In the genomic region with DNA sequence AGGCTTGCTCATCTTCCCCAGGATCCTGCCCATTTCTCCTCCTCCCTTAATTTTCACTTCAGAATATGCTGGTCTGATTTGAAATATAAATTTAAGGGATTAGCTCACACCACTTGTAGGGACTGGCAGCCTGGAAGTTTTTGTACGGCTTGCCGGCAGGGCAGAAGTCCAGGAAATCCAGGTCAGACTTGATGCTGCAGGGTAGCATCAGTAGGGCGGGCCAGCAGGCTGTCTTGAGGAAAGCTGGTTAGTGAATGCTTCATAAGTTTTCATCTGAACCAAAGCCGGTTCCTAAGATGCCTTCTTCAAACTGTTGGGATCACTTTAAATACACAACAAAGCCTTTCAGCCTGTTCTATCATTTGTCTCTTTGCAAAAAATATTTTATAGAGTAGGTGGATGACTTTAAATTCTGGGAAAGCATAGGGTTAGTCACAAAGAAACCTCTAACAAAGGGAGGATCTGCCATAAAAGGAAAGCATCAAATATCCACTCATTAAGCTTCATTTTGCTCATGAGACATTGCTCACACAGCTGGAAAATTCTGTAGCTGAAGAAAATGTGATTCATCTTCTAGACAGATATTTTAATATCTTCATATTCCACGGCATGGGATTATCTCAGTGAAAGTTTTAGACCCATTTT, we compare ENCODE assay signal across 14 cellular contexts.
DNase-seq lines count a peak whose midpoint lies in the region; ATAC-seq and TF ChIP-seq lines count a peak whose summit lies in the region.
"Had no signal": no experiment of that assay in that cellular context is flagged by ENCODE, and none has a peak within 500 bp of the region (broad histone marks: within the 10 kb centered on the region; RNA-seq: fewer than 3 reads in every experiment).

No MANE protein-coding gene starts in this region.

- H3K27ac Mint-ChIP-seq in T-helper 2 cell treated with Interferon-gamma antibody and Interleukin-4, amounts not matched to agents 5 μg/mL and 100 μg/mL, for 36 hours, result peak overlapping the region; percentile 77
- H3K27ac Mint-ChIP-seq in endothelial cell (ENCODE audit: unreplicated experiment), result no peak overlapping the region

- TF ChIP-seq POLR2A in IMR-90 (IDR thresholded peaks at IDR 0.05; ENCODE audit: low read depth, low read length), result no peak

- no peak overlapping the region for H2BK12ac ChIP-seq in mesenchymal stem cell (ENCODE audit: low read length in 2 of 2)

- H3K23ac ChIP-seq in IMR-90 (ENCODE audit: low read depth, low read length) (no peak overlapping the region), mesenchymal stem cell (ENCODE audit: low read length in 2 of 2) (no peak overlapping the region)

- no peaks in the 10 kb centered on the region for H3K9me3 Mint-ChIP-seq in T-helper 2 cell treated with Interferon-gamma antibody and Interleukin-4, amounts not matched to agents 5 μg/mL and 100 μg/mL, for 36 hours
- no peaks in the 10 kb centered on the region for H3K9me3 Mint-ChIP-seq in endothelial cell (ENCODE audit: unreplicated experiment)

- H3K9me3 ChIP-seq in IMR-90 (ENCODE audit: control insufficient read depth, insufficient read depth, low read length) (no peaks in the 10 kb centered on the region), mesenchymal stem cell (ENCODE audit: control insufficient read depth, low read length) (no peaks in the 10 kb centered on the region)
- H3K9me3 ChIP-seq: A549, adrenal gland, thoracic aorta had no signal

- no peak overlapping the region for H4K5ac ChIP-seq in IMR-90 (ENCODE audit: low read depth, low read length)

- H3K4me1 ChIP-seq in IMR-90 (ENCODE audit: control insufficient read depth, insufficient read depth, low read length) (peaks cover 3% of the 10 kb centered on the region; the same call in 1 of the 2 replicates), mesenchymal stem cell (ENCODE audit: control insufficient read depth, insufficient read depth, low read depth, low read length) (no peaks in the 10 kb centered on the region)
- H3K4me1 ChIP-seq: A549, adrenal gland had no signal

- no peak overlapping the region for H3K56ac ChIP-seq in IMR-90 (ENCODE audit: extremely low read depth, insufficient read depth, low read length)

- peak overlapping the region; percentile 82 for H3K4me3 Mint-ChIP-seq in T-helper 2 cell treated with Interferon-gamma antibody and Interleukin-4, amounts not matched to agents 5 μg/mL and 100 μg/mL, for 36 hours
- no peak overlapping the region for H3K4me3 Mint-ChIP-seq in endothelial cell (ENCODE audit: unreplicated experiment)

- no peak overlapping the region for H2BK20ac ChIP-seq in IMR-90 (ENCODE audit: low read depth, low read length)

- CTCF ChIA-PET in IMR-90 (lab: Yijun Ruan, JAX), result no interaction called here

- no TSS peak for BruUV-seq in IMR-90 (replicated peaks; lab: Mats Ljungman, UMichigan)

- TF ChIP-seq CTCF in IMR-90 (conservative IDR thresholded peaks at IDR 0.05; ENCODE audit: low read depth, low read length), result no peak
- TF ChIP-seq CTCF in astrocyte of the spinal cord (IDR thresholded peaks at IDR 0.05; ENCODE audit: low read depth, low read length), result no peak
- TF ChIP-seq CTCF in endothelial cell (IDR thresholded peaks at IDR 0.05; ENCODE audit: unreplicated experiment), result no peak

- H3K27ac ChIP-seq in IMR-90 (ENCODE audit: insufficient read depth, low read length), result no peak overlapping the region
- no peak overlapping the region for H3K27ac ChIP-seq in mesenchymal stem cell (ENCODE audit: low read length, poor library complexity, severe bottlenecking)
- H3K27ac ChIP-seq: A549, adrenal gland, thoracic aorta had no signal

- ATAC-seq in IMR-90 (ENCODE audit: low read depth), result no peak
- ATAC-seq: A549 had no signal

- in situ Hi-C loops in IMR-90 (cut with MboI; ENCODE audit: low sequenced_read_pairs), result no loop called here
- in situ Hi-C loops in astrocyte of the spinal cord (cut with HindIII; ENCODE audit: low sequenced_read_pairs), result no loop called here

- H4K20me1 ChIP-seq in IMR-90 (ENCODE audit: insufficient read depth, low read length), result no peaks in the 10 kb centered on the region

- no peak for TF ChIP-seq RAD21 in IMR-90 (IDR thresholded peaks at IDR 0.05; ENCODE audit: low read length)

- H3K4me3 ChIP-seq in IMR-90 (ENCODE audit: insufficient read depth, low read depth, low read length), result no peak overlapping the region
- no peak overlapping the region for H3K4me3 ChIP-seq in astrocyte of the spinal cord (ENCODE audit: low read depth, low read length)
- H3K4me3 ChIP-seq in mesenchymal stem cell (ENCODE audit: insufficient read depth in 1 of 2, low read depth in 1 of 2, low read length in 2 of 2), result no peak overlapping the region
- H3K4me3 ChIP-seq: A549, adrenal gland, thoracic aorta had no signal

- WGBS in IMR-90 (ENCODE audit: extremely low coverage in 2 of 2, insufficient read length in 1 of 2), 2 experiments, result 70% methylated on average over 2 of the region's 5 CpGs; no CpG with 5 or more reads in 1 of the 2 experiments
- WGBS in mesenchymal stem cell, result 100% methylated on average over 3 of the region's 5 CpGs

- intact Hi-C loops in IMR-90 (cut with micrococcal nuclease), result no loop called here

- H3K36me3 ChIP-seq in IMR-90 (ENCODE audit: control insufficient read depth, insufficient read depth, low read length) (no peaks in the 10 kb centered on the region), mesenchymal stem cell (ENCODE audit: control insufficient read depth in 1 of 2, insufficient read depth in 2 of 2, low read depth in 1 of 2, low read length in 2 of 2) (peaks cover 0 to 6% of the 10 kb centered on the region in 2 experiments)
- H3K36me3 ChIP-seq: thoracic aorta had no signal

- no peak overlapping the region for H2AK5ac ChIP-seq in IMR-90 (ENCODE audit: low read depth, low read length)
- H2AK5ac ChIP-seq in mesenchymal stem cell (ENCODE audit: low read length, severe bottlenecking), result no peak overlapping the region

- no peaks in the 10 kb centered on the region for H3K27me3 ChIP-seq in IMR-90 (ENCODE audit: control insufficient read depth, insufficient read depth, low read length)
- H3K27me3 ChIP-seq in mesenchymal stem cell (ENCODE audit: control insufficient read depth in 1 of 2, insufficient read depth in 1 of 2, low read length in 2 of 2), result no peaks in the 10 kb centered on the region
- H3K27me3 ChIP-seq: adrenal gland had no signal

- H4K91ac ChIP-seq in IMR-90 (ENCODE audit: insufficient read depth, low read depth, low read length), result no peak overlapping the region
- no peak overlapping the region for H4K91ac ChIP-seq in mesenchymal stem cell (ENCODE audit: low read length)

- H3K9me1 ChIP-seq in IMR-90 (ENCODE audit: insufficient read depth, low read length), result no peaks in the 10 kb centered on the region

- H4K8ac ChIP-seq in IMR-90 (ENCODE audit: low read depth in 2 of 2, low read length in 2 of 2) (no peak overlapping the region), mesenchymal stem cell (ENCODE audit: low read length) (no peak overlapping the region)

- no peak overlapping the region for H2AK9ac ChIP-seq in IMR-90 (replicated peaks; ENCODE audit: low read depth, low read length, poor library complexity)

- no peak overlapping the region for H3K4me2 ChIP-seq in IMR-90 (ENCODE audit: low read depth, low read length)
- H3K4me2 ChIP-seq in mesenchymal stem cell (ENCODE audit: low read length, poor library complexity, severe bottlenecking), result no peak overlapping the region
- H3K4me2 ChIP-seq: A549 had no signal

- H3K79me1 ChIP-seq in IMR-90 (ENCODE audit: low read depth in 1 of 2, low read length in 2 of 2), result 0 out of 4 replicates have a peak, but pooled peaks cover 0 to 3% of the 10 kb centered on the region in 2 experiments
- H3K79me1 ChIP-seq in mesenchymal stem cell (replicated peaks; ENCODE audit: low read length, poor library complexity, severe bottlenecking), result peaks cover 1% of the 10 kb centered on the region

- peaks cover 71% of the 10 kb centered on the region for H3K4me1 Mint-ChIP-seq in T-helper 2 cell treated with Interferon-gamma antibody and Interleukin-4, amounts not matched to agents 5 μg/mL and 100 μg/mL, for 36 hours (ENCODE audit: low read depth)
- H3K4me1 Mint-ChIP-seq in endothelial cell (ENCODE audit: unreplicated experiment), result no peaks in the 10 kb centered on the region

- H3K4ac ChIP-seq in IMR-90 (ENCODE audit: low read depth, low read length) (no peak overlapping the region), mesenchymal stem cell (ENCODE audit: low read depth in 1 of 2, low read length in 2 of 2) (no peak overlapping the region)

- no peaks in the 10 kb centered on the region for H3K27me3 Mint-ChIP-seq in T-helper 2 cell treated with Interferon-gamma antibody and Interleukin-4, amounts not matched to agents 5 μg/mL and 100 μg/mL, for 36 hours (ENCODE audit: low read depth)
- no peaks in the 10 kb centered on the region for H3K27me3 Mint-ChIP-seq in endothelial cell (ENCODE audit: unreplicated experiment)

- H3K36me3 Mint-ChIP-seq in T-helper 2 cell treated with Interferon-gamma antibody and Interleukin-4, amounts not matched to agents 5 μg/mL and 100 μg/mL, for 36 hours (ENCODE audit: low read depth), result peaks cover 8% of the 10 kb centered on the region
- H3K36me3 Mint-ChIP-seq in endothelial cell (ENCODE audit: low read depth, unreplicated experiment), result no peaks in the 10 kb centered on the region

- peak; percentile 31 for DNase-seq in T-helper 2 cell treated with Interferon-gamma antibody and Interleukin-4, amounts not matched to agents 5 μg/mL and 100 μg/mL, for 36 hours (ENCODE audit: low spot score)
- DNase-seq in T-helper 2 cell (no peak), IMR-90 (peak; percentile 29), astrocyte of the spinal cord (ENCODE audit: low read depth, low spot score) (peak; percentile 40), mesenchymal stem cell (no peak), middle frontal gyrus (ENCODE audit: extremely low spot score, low spot score) (no peak), NCI-H1092 treated with DMSO at 0.1 percent for 48 hours (lab: John Stamatoyannopoulos, UW) (no peak), endothelial cell (ENCODE audit: low spot score) (no peak)
- DNase-seq: DMS 273 treated with DMSO at 0.1 percent for 48 hours; effector memory CD4-positive, alpha-beta T cell; NCI-H345 had no signal

- POLR2A ChIA-PET in IMR-90 (lab: Charles Lee; ENCODE audit: unreplicated experiment), result no interaction called here

- dilution Hi-C loops in IMR-90 (cut with HindIII; ENCODE audit: low sequenced_read_pairs, unreplicated experiment), result no loop called here

- H2AFZ ChIP-seq in IMR-90 (replicated peaks; ENCODE audit: low read length, poor library complexity) (no peak overlapping the region), mesenchymal stem cell (ENCODE audit: low read depth, low read length) (no peak overlapping the region)

- no peak overlapping the region for H2BK5ac ChIP-seq in IMR-90 (ENCODE audit: low read depth, low read length, poor library complexity, severe bottlenecking)
- H2BK5ac ChIP-seq in mesenchymal stem cell (ENCODE audit: low read depth, low read length, poor library complexity, severe bottlenecking), result no peak overlapping the region

- H2BK15ac ChIP-seq in IMR-90 (ENCODE audit: low read depth, low read length), result no peak overlapping the region; the same call in 2 of the 3 replicates
- no peak overlapping the region for H2BK15ac ChIP-seq in mesenchymal stem cell (ENCODE audit: low read depth, poor library complexity, severe bottlenecking)

- no peak overlapping the region for H2BK120ac ChIP-seq in IMR-90 (ENCODE audit: low read depth, low read length)
- H2BK120ac ChIP-seq in mesenchymal stem cell (ENCODE audit: low read depth, low read length), result no peak overlapping the region

- H3K14ac ChIP-seq in IMR-90 (replicated peaks; ENCODE audit: low read depth, low read length) (no peak overlapping the region; the same call in 1 of the 2 replicates), mesenchymal stem cell (ENCODE audit: low read length in 2 of 2) (no peak overlapping the region)

- no peak overlapping the region for H3K18ac ChIP-seq in IMR-90 (ENCODE audit: low read depth, low read length)
- no peak overlapping the region for H3K18ac ChIP-seq in mesenchymal stem cell (ENCODE audit: low read depth in 1 of 2, low read length in 2 of 2)

- no peak overlapping the region for H3K9ac ChIP-seq in IMR-90 (ENCODE audit: low read depth, low read length)
- peak overlapping the region; percentile 65 for H3K9ac ChIP-seq in mesenchymal stem cell (ENCODE audit: low read length)

Comparison
In these comparisons a context has a peak if more than half of its experiments do, and no peak if none do; other contexts are left out.
1. DNase-seq: peak in T-helper 2 cell treated with Interferon-gamma antibody and Interleukin-4, amounts not matched to agents 5 μg/mL and 100 μg/mL, for 36 hours (single experiment), IMR-90 (single experiment) and astrocyte of the spinal cord (single experiment); none in T-helper 2 cell (0 of 5), mesenchymal stem cell (single experiment), middle frontal gyrus (single experiment), NCI-H1092 treated with DMSO at 0.1 percent for 48 hours (single experiment) and endothelial cell (single experiment).